1 cellular context compared by ENCODE assay signal in the genomic region with DNA sequence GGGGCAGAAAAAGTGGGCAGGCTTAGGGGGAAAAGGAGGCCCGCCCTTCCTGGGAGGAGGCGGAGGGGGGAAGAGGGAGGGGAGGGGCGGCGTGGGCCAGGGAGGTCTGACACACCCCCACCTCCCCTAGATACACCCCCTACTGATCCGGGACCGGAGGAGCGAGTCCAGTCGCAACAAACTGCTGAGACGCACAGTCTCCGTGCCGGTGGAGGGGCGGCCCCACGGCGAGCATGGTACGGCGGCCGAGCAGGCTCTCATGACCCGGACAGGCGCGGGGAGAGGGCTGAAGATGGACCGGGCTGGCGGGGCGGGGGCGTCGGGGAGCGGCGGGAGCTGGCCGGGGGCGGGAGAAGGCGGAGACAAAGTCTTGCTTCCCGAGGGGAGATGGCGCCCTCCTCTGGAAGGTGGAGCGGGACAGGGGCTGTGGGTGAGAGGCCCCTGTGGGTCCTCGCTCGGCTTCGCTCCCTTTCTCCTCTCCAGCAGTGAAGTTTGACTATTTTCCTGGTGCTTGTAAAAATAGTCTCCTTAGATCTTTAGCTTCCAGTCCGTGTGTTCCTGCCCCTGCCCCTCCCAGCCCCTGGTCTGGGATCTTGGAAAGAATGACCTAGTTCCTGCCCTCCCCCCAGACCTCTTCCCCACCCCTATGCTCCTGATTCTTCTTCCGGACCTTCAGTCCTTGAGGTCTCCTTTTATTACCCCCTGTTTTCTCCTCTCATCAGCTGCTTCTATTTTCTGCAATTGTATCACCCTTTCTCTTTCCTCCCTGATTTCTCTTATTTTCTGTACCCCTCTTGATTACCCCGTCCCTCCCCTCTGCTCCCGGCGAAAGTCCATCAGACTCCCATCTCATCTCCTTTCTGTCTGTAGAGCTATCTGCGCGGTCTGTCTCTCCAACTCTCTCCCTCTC.
A peak's percentile ranks its signal among the peaks of the same experiment; 100 is the strongest.
TF ChIP-seq lines count a peak whose summit lies in the region.

No MANE protein-coding gene starts in this region.

TF ChIP-seq in HepG2, 621 proteins besides CTCF, POLR2A, EP300 and RAD21 (continued from another document):
- TF ChIP-seq, protein P1, sequence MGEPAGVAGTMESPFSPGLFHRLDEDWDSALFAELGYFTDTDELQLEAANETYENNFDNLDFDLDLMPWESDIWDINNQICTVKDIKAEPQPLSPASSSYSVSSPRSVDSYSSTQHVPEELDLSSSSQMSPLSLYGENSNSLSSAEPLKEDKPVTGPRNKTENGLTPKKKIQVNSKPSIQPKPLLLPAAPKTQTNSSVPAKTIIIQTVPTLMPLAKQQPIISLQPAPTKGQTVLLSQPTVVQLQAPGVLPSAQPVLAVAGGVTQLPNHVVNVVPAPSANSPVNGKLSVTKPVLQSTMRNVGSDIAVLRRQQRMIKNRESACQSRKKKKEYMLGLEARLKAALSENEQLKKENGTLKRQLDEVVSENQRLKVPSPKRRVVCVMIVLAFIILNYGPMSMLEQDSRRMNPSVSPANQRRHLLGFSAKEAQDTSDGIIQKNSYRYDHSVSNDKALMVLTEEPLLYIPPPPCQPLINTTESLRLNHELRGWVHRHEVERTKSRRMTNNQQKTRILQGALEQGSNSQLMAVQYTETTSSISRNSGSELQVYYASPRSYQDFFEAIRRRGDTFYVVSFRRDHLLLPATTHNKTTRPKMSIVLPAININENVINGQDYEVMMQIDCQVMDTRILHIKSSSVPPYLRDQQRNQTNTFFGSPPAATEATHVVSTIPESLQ (CRISPR knock-in tag; conservative IDR thresholded peaks at IDR 0.05), result 0 out of 2 replicates have a peak, but pooled peaks have one; percentile 58
- TF ChIP-seq CBFB (CRISPR knock-in tag; IDR thresholded peaks at IDR 0.05), result no peak
- TF ChIP-seq, protein P2, sequence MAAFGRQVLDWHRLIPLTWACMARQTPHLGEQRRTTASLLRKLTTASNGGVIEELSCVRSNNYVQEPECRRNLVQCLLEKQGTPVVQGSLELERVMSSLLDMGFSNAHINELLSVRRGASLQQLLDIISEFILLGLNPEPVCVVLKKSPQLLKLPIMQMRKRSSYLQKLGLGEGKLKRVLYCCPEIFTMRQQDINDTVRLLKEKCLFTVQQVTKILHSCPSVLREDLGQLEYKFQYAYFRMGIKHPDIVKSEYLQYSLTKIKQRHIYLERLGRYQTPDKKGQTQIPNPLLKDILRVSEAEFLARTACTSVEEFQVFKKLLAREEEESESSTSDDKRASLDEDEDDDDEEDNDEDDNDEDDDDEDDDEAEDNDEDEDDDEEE (CRISPR knock-in tag; IDR thresholded peaks at IDR 0.05), result no peak
- no peak for TF ChIP-seq MEIS1 (CRISPR knock-in tag; IDR thresholded peaks at IDR 0.05; ENCODE audit: borderline replicate concordance)
